In genomic region chr22:38316340-38317236, GRCh38 we compare ENCODE assay signal across 8 cellular contexts. TPM values are rescaled to one million over a fixed set of nuclear protein-coding genes. Genes with fewer than 3 reads are reported as not detected.
DNase-seq lines count a peak whose midpoint lies in the region; ATAC-seq and TF ChIP-seq lines count a peak whose summit lies in the region.

No MANE protein-coding gene starts in this region.

- DNase-seq in CD1c-positive myeloid dendritic cell (ENCODE audit: extremely low spot score) = peak; percentile 48
- peak; percentile 66 for DNase-seq in HCEC 1CT
- DNase-seq in activated gamma-delta T cell (lab: John Stamatoyannopoulos, UW) = peak; percentile 54
- peak; percentile 56 for DNase-seq in fibroblast of mammary gland (ENCODE audit: low read depth)
- DNase-seq in myocyte (ENCODE audit: low read depth) = peak; percentile 68
- peak; percentile 79 for DNase-seq in superior temporal gyrus (ENCODE audit: extremely low spot score)

- TF ChIP-seq CTCF in fibroblast of mammary gland (conservative IDR thresholded peaks at IDR 0.05; ENCODE audit: control insufficient read depth, insufficient read depth, low read depth, low read length) = no peak

- ATAC-seq in HG02884 (IDR thresholded peaks at IDR 0.05; ENCODE audit: unreplicated experiment) = no peak

- peak overlapping the region; percentile 92 for H3K4me3 ChIP-seq in fibroblast of mammary gland (ENCODE audit: control insufficient read depth, low read depth, low read length)

TF ChIP-seq in PFSK-1, 5 proteins besides CTCF, POLR2A, EP300 and RAD21:
- TF ChIP-seq SIN3A (IDR thresholded peaks at IDR 0.05; ENCODE audit: borderline replicate concordance, insufficient read depth, low read length) (no peak), TAF1 (IDR thresholded peaks at IDR 0.05; ENCODE audit: borderline replicate concordance, insufficient read depth, low read length) (0 out of 2 replicates have a peak, but pooled peaks have one; percentile 44), POLR2AphosphoS5 (IDR thresholded peaks at IDR 0.05; ENCODE audit: low read depth, low read length) (no peak), FOXP2 (optimal IDR thresholded peaks at IDR 0.05; ENCODE audit: borderline replicate concordance, extremely low read depth, extremely low read length, insufficient read depth) (no peak), REST (IDR thresholded peaks at IDR 0.05; ENCODE audit: insufficient read depth in 1 of 2, low read depth in 2 of 2, low read length in 2 of 2) (no peak)

RNA-seq across cellular contexts. Expression of gene CSNK1E, which starts 0.6 kb away (rescaled TPM):
- 238 TPM for polyA plus RNA-seq in PFSK-1 (2012; ENCODE audit: insufficient read length, low read depth)
- total RNA-seq in myocyte = 98.5 and 111 TPM in 2 replicates
- polyA plus RNA-seq in myocyte (2012) = 139 TPM

RNA-seq across cellular contexts. Expression of gene TMEM184B, which starts 43.8 kb away (rescaled TPM):
- polyA plus RNA-seq in PFSK-1 (2012; ENCODE audit: insufficient read length, low read depth) = 70.6 TPM
- total RNA-seq in myocyte = 53.4 and 78.0 TPM in 2 replicates
- 90.4 TPM for polyA plus RNA-seq in myocyte (2012)
